Comparison of ENCODE assay signal across 8 cellular contexts in the genomic region with DNA sequence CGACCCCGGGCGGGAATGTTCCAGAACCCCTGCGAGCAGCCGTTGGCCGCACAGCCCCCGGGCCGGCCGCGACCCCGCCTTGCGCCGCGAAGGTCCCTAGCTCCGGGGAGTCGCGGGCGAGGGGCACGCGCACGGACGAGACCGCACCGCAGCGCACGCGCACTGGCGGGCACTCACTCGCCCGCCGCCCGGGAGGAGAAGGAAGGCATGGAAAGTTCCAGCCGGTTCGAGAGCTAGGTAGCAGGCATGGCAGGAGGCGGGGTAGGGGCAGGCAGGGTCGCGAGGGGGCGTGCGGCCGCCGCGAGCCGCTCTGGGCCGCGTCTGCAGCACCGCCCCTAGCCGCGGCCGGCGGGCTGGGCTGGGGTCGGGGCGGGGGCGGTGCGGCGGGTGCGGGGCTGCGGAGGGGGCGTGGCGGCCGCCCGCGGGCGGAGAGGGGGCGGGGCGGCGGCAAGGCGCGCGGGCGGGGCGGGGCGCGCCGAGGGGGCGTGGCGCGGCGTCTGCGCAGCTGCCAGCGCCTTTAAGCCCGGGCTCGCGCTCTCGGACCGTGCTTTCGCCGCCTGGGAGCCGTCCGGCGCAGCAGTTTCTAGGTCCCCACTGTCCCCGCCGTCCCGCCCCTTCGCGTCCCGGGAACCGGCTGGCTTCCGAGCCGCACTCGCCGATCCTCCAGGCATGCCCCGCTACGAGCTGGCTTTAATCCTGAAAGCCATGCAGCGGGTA. TPM values are rescaled to one million over a fixed set of nuclear protein-coding genes. Genes with fewer than 3 reads are reported as not detected.
DNase-seq lines count a peak whose midpoint lies in the region; ATAC-seq lines count a peak whose summit lies in the region.

MRPS6 (plus strand) TSS at position 547 of the 717 bp plus-strand sequence; CDS start at position 670, 123 bp downstream.
SLC5A3 (plus strand) TSS at position 547 of the 717 bp plus-strand sequence. CDS start 21,621 bp downstream, outside the sequence.

- ATAC-seq in GM19372 (IDR thresholded peaks at IDR 0.05; ENCODE audit: low read depth, unreplicated experiment), result peak; percentile 70
- ATAC-seq in HG03521 (IDR thresholded peaks at IDR 0.05; ENCODE audit: unreplicated experiment), result peak; percentile 77

- DNase-seq in CD1c-positive myeloid dendritic cell (ENCODE audit: extremely low spot score) (peak; percentile 90), NCI-H82 treated with DMSO at 0.1 percent for 48 hours (lab: John Stamatoyannopoulos, UW; ENCODE audit: unreplicated experiment) (peak; percentile 60), lung microvascular endothelial cell (ENCODE audit: low read depth in 2 of 2) (peak; percentile 87 to 94)
- peak; percentile 39 to 63 for DNase-seq in activated CD8-positive, alpha-beta memory T cell treated with anti-CD3 and anti-CD28 coated beads for 1 hour (ENCODE audit: extremely low read depth in 1 of 2, low read depth in 1 of 2)
- DNase-seq in effector CD8-positive, alpha-beta T cell (lab: John Stamatoyannopoulos, UW), result peak; percentile 67
- peak; percentile 46 to 66 (median 61) for DNase-seq in stimulated activated CD4-positive, alpha-beta T cell treated with anti-CD3 and anti-CD28 coated beads, TNF-alpha, amount 100 ng/mL, for 4 hours (ENCODE audit: low read depth in 3 of 3)

RNA-seq across cellular contexts. Expression of gene MRPS6, which starts in this region (rescaled TPM):
- 10.5 and 16.3 TPM in 2 replicates for total RNA-seq in lung microvascular endothelial cell

RNA-seq across cellular contexts. Expression of gene SLC5A3, which starts in this region (rescaled TPM):
- total RNA-seq in lung microvascular endothelial cell, result 8.5 and 39.7 TPM in 2 replicates

Comparison
In these comparisons a context has a peak if more than half of its experiments do, and no peak if none do; other contexts are left out.
1. Peak in every context shown above with its lines: DNase-seq and ATAC-seq.